In the genomic region with DNA sequence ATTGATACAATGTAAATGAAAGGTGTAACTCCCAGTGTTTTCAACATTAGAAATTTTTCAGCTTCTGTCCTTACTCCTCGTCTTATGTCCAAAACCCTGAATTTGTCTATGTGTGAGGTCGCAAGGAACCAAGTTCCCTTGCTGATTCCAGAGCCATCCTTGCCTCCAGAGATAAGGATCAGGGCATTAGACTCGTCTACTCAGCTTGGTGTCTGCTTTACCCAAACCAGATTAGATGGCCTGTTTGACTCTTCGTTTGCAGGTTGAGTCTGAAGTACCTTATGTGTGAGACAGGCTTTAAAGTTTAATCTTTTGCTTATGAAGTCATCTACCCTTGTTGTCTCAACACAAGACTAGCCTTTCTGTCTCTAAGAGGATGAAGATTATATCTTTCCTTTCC, we compare ENCODE assay signal across 21 cellular contexts. TPM values are rescaled to one million over a fixed set of nuclear protein-coding genes. Genes with fewer than 3 reads are reported as not detected.
DNase-seq lines count a peak whose midpoint lies in the region; FAIRE-seq and TF ChIP-seq lines count a peak whose summit lies in the region.
"Had no signal": no experiment of that assay in that cellular context is flagged by ENCODE, and none has a peak within 500 bp of the region (broad histone marks: within the 10 kb centered on the region; RNA-seq: fewer than 3 reads in every experiment).

No MANE protein-coding gene starts in this region.

- H3K4me2 ChIP-seq in mesenchymal stem cell (ENCODE audit: low read length, poor library complexity, severe bottlenecking) = no peak overlapping the region

- no peaks in the 10 kb centered on the region for H3K4me1 ChIP-seq in mesenchymal stem cell (ENCODE audit: control insufficient read depth, insufficient read depth, low read depth, low read length)
- no peaks in the 10 kb centered on the region for H3K4me1 ChIP-seq in Caco-2

- intact Hi-C loops in Caco-2 (cut with micrococcal nuclease; ENCODE audit: unreplicated experiment) = no loop called here

- no peak overlapping the region for H2BK120ac ChIP-seq in mesenchymal stem cell (ENCODE audit: low read depth, low read length)

- no TSS peak for BruUV-seq in Caco-2 (replicated peaks; lab: Mats Ljungman, UMichigan)

- H3K18ac ChIP-seq in mesenchymal stem cell (ENCODE audit: low read depth in 1 of 2, low read length in 2 of 2) = no peak overlapping the region

- no peaks in the 10 kb centered on the region for H3K9me3 ChIP-seq in mesenchymal stem cell (ENCODE audit: control insufficient read depth, low read length)
- H3K9me3 ChIP-seq in Caco-2 = no peaks in the 10 kb centered on the region
- H3K9me3 ChIP-seq: Peyer's patch had no signal

- H2AK5ac ChIP-seq in mesenchymal stem cell (ENCODE audit: low read length, severe bottlenecking) = no peak overlapping the region

- 77% methylated on average over 3 of the region's 4 CpGs for WGBS in mesenchymal stem cell

- H3K23ac ChIP-seq in mesenchymal stem cell (ENCODE audit: low read length in 2 of 2) = no peak overlapping the region

- TF ChIP-seq CTCF in D721Med (IDR thresholded peaks at IDR 0.05; ENCODE audit: insufficient read depth, missing control alignments) (no peak), VCaP (conservative IDR thresholded peaks at IDR 0.05) (no peak), Caco-2 (IDR thresholded peaks at IDR 0.05; ENCODE audit: insufficient read depth in 1 of 2, low read depth in 1 of 2, low read length in 1 of 2, severe bottlenecking in 1 of 2, unreplicated experiment in 1 of 2) (no peak)

- no peak overlapping the region for H3K14ac ChIP-seq in mesenchymal stem cell (ENCODE audit: low read length in 2 of 2)

- H3K27ac Mint-ChIP-seq in Caco-2 (ENCODE audit: unreplicated experiment) = no peak overlapping the region
- no peak overlapping the region for H3K27ac Mint-ChIP-seq in immature natural killer cell
- no peak overlapping the region for H3K27ac Mint-ChIP-seq in T-helper 2 cell treated with Interferon-gamma antibody and Interleukin-4, amounts not matched to agents 5 μg/mL and 100 μg/mL, for 36 hours

- H3K4me3 Mint-ChIP-seq in Caco-2 (ENCODE audit: unreplicated experiment) = no peak overlapping the region
- H3K4me3 Mint-ChIP-seq in immature natural killer cell = no peak overlapping the region
- H3K4me3 Mint-ChIP-seq in T-helper 2 cell treated with Interferon-gamma antibody and Interleukin-4, amounts not matched to agents 5 μg/mL and 100 μg/mL, for 36 hours = no peak overlapping the region
- H3K4me3 Mint-ChIP-seq: CD8-positive, alpha-beta memory T cell had no signal

- H3K9me3 Mint-ChIP-seq in Caco-2 (ENCODE audit: unreplicated experiment) (no peaks in the 10 kb centered on the region), immature natural killer cell (no peaks in the 10 kb centered on the region)
- H3K9me3 Mint-ChIP-seq in T-helper 2 cell treated with Interferon-gamma antibody and Interleukin-4, amounts not matched to agents 5 μg/mL and 100 μg/mL, for 36 hours = no peaks in the 10 kb centered on the region
- H3K9me3 Mint-ChIP-seq: CD8-positive, alpha-beta memory T cell had no signal

- H3K9ac ChIP-seq in mesenchymal stem cell (ENCODE audit: low read length) = peak overlapping the region; percentile 33
- H3K9ac ChIP-seq: GM23248 had no signal

- peak; percentile 97 for FAIRE-seq in D721Med (lab: Jason Lieb, UNC)
- FAIRE-seq in GM12891 (lab: Jason Lieb, UNC) = peak; percentile 28

- no peak overlapping the region for H2BK15ac ChIP-seq in mesenchymal stem cell (ENCODE audit: low read depth, poor library complexity, severe bottlenecking)

- CTCF ChIA-PET in Caco-2 (lab: Charles Lee) = no interaction called here

- no peak overlapping the region for H2BK12ac ChIP-seq in mesenchymal stem cell (ENCODE audit: low read length in 2 of 2)

- peak; percentile 35 for DNase-seq in D721Med (ENCODE audit: insufficient read length, low spot score)
- DNase-seq in GM12891 (ENCODE audit: insufficient read length, low spot score) = no peak
- no peak for DNase-seq in mesenchymal stem cell
- no peak for DNase-seq in Caco-2
- no peak for DNase-seq in immature natural killer cell
- no peak for DNase-seq in T-helper 2 cell treated with Interferon-gamma antibody and Interleukin-4, amounts not matched to agents 5 μg/mL and 100 μg/mL, for 36 hours (ENCODE audit: low spot score)
- DNase-seq: ACHN; C1 segment of cervical spinal cord; CD8-positive, alpha-beta memory T cell; GDM1; GM23248; NCI-H1092 treated with DMSO at 0.1 percent for 48 hours; NCI-H146; NCI-H2081; NCI-H2171 treated with DMSO at 0.1 percent for 48 hours; NCI-H446; NCI-H526 treated with DMSO at 0.1 percent for 48 hours; NK-92 treated with Interleukin-12 subunit alpha and Interleukin-12 subunit beta, amount 100 ng/mL, for 24 hours; Peyer's patch; Right ventricle myocardium superior had no signal

- no peak overlapping the region for H4K91ac ChIP-seq in mesenchymal stem cell (ENCODE audit: low read length)

- H3K27me3 ChIP-seq in mesenchymal stem cell (ENCODE audit: control insufficient read depth in 1 of 2, insufficient read depth in 1 of 2, low read length in 2 of 2) = no peaks in the 10 kb centered on the region
- no peaks in the 10 kb centered on the region for H3K27me3 ChIP-seq in Caco-2 (replicated peaks; ENCODE audit: control insufficient read depth, insufficient read depth, low read length)
- H3K27me3 ChIP-seq: Peyer's patch had no signal

- H3K36me3 Mint-ChIP-seq in Caco-2 (ENCODE audit: insufficient read depth, unreplicated experiment) (peaks cover 73% of the 10 kb centered on the region), immature natural killer cell (peaks cover 5 to 44% (median 19%) of the 10 kb centered on the region in 3 donors)
- H3K36me3 Mint-ChIP-seq in T-helper 2 cell treated with Interferon-gamma antibody and Interleukin-4, amounts not matched to agents 5 μg/mL and 100 μg/mL, for 36 hours (ENCODE audit: low read depth) = peaks cover 38% of the 10 kb centered on the region

- no peak for TF ChIP-seq POLR2A in GM12891 (IDR thresholded peaks at IDR 0.05; ENCODE audit: low read depth, low read length)

- peaks cover 17 to 79% of the 10 kb centered on the region in 2 experiments for H3K36me3 ChIP-seq in mesenchymal stem cell (ENCODE audit: control insufficient read depth in 1 of 2, insufficient read depth in 2 of 2, low read depth in 1 of 2, low read length in 2 of 2)
- peaks cover 2% of the 10 kb centered on the region; the same call in 1 of the 2 replicates for H3K36me3 ChIP-seq in Caco-2 (ENCODE audit: control insufficient read depth, insufficient read depth, low read length)

- no peak overlapping the region for H2BK5ac ChIP-seq in mesenchymal stem cell (ENCODE audit: low read depth, low read length, poor library complexity, severe bottlenecking)

- H3K79me1 ChIP-seq in mesenchymal stem cell (replicated peaks; ENCODE audit: low read length, poor library complexity, severe bottlenecking) = peaks cover 28% of the 10 kb centered on the region

- no peak overlapping the region for H2AFZ ChIP-seq in mesenchymal stem cell (ENCODE audit: low read depth, low read length)
- H2AFZ ChIP-seq: GM23248 had no signal

- H3K27me3 Mint-ChIP-seq in Caco-2 (ENCODE audit: insufficient read depth, unreplicated experiment) (no peaks in the 10 kb centered on the region), immature natural killer cell (ENCODE audit: low read depth in 3 of 3) (peaks cover 0 to 2% (median 1%) of the 10 kb centered on the region in 3 donors)
- H3K27me3 Mint-ChIP-seq in T-helper 2 cell treated with Interferon-gamma antibody and Interleukin-4, amounts not matched to agents 5 μg/mL and 100 μg/mL, for 36 hours (ENCODE audit: low read depth) = no peaks in the 10 kb centered on the region
- H3K27me3 Mint-ChIP-seq: CD8-positive, alpha-beta memory T cell had no signal

- H3K4me1 Mint-ChIP-seq in Caco-2 (ENCODE audit: low read depth, unreplicated experiment) (no peaks in the 10 kb centered on the region), immature natural killer cell (peaks cover 11 to 30% of the 10 kb centered on the region in 2 donors)
- peaks cover 26% of the 10 kb centered on the region for H3K4me1 Mint-ChIP-seq in T-helper 2 cell treated with Interferon-gamma antibody and Interleukin-4, amounts not matched to agents 5 μg/mL and 100 μg/mL, for 36 hours (ENCODE audit: low read depth)

- no peak overlapping the region for H3K4ac ChIP-seq in mesenchymal stem cell (ENCODE audit: low read depth in 1 of 2, low read length in 2 of 2)

- H3K27ac ChIP-seq in VCaP (0 out of 2 replicates have a peak overlapping the region, but pooled peaks have one; percentile 72), mesenchymal stem cell (ENCODE audit: low read length, poor library complexity, severe bottlenecking) (no peak overlapping the region)
- H3K27ac ChIP-seq: Peyer's patch had no signal

- POLR2A ChIA-PET in Caco-2 (lab: Charles Lee) = no interaction called here

- no peak overlapping the region for H4K8ac ChIP-seq in mesenchymal stem cell (ENCODE audit: low read length)

- no peak overlapping the region for H3K4me3 ChIP-seq in mesenchymal stem cell (ENCODE audit: insufficient read depth in 1 of 2, low read depth in 1 of 2, low read length in 2 of 2)
- H3K4me3 ChIP-seq in Caco-2 (ENCODE audit: low read depth, low read length) = no peak overlapping the region
- H3K4me3 ChIP-seq: GM23248, Peyer's patch had no signal

TF ChIP-seq in GM12891, 5 proteins besides CTCF, POLR2A, EP300 and RAD21:
- TF ChIP-seq PAX5 (IDR thresholded peaks at IDR 0.05; ENCODE audit: insufficient read depth, low read length, severe bottlenecking) (no peak), TAF1 (IDR thresholded peaks at IDR 0.05; ENCODE audit: low read depth, low read length) (no peak), POU2F2 (IDR thresholded peaks at IDR 0.05; ENCODE audit: low read depth, low read length) (no peak), POLR2AphosphoS5 (IDR thresholded peaks at IDR 0.05; ENCODE audit: low read depth, low read length) (no peak), SPI1 (IDR thresholded peaks at IDR 0.05; ENCODE audit: low read depth, low read length) (no peak)
TF ChIP-seq in GM12891: peak in this region for 0.

RNA-seq across cellular contexts. Expression of a gene that starts 55.6 kb away (rescaled TPM):
- 9.4 TPM for polyA plus RNA-seq in GM12891 (2012; ENCODE audit: low read depth, missing spikeins)
- 28.6 TPM for polyA plus RNA-seq in mesenchymal stem cell (2013, experiment 1 of 2)
- polyA plus RNA-seq in mesenchymal stem cell (2013, experiment 2 of 2) = 31.0 TPM
- 64.6 and 72.8 TPM in 2 replicates for total RNA-seq in Caco-2 (2022)
- 10 to 100 TPM in 1 of 3 donors, 1 to 10 TPM in 2; 3.0 to 17.6 (median 5.3) TPM for polyA plus RNA-seq in immature natural killer cell
